In genomic region chr3:124856687-124857086, GRCh38 we compare ENCODE assay signal across 21 cellular contexts. TPM values are rescaled to one million over a fixed set of nuclear protein-coding genes. Genes with fewer than 3 reads are reported as not detected.
DNase-seq lines count a peak whose midpoint lies in the region; ATAC-seq and TF ChIP-seq lines count a peak whose summit lies in the region.
"Had no signal": no experiment of that assay in that cellular context is flagged by ENCODE, and none has a peak within 500 bp of the region (broad histone marks: within the 10 kb centered on the region; RNA-seq: fewer than 3 reads in every experiment).

No MANE protein-coding gene starts in this region.

- H2AK9ac ChIP-seq in IMR-90 (replicated peaks; ENCODE audit: low read depth, low read length, poor library complexity) = no peak overlapping the region

- peaks cover 20 to 53% of the 10 kb centered on the region in 2 experiments for H3K79me1 ChIP-seq in IMR-90 (ENCODE audit: low read depth in 1 of 2, low read length in 2 of 2)

- H3K36me3 Mint-ChIP-seq in chondrocyte (ENCODE audit: low read depth) = peaks cover 26% of the 10 kb centered on the region
- H3K36me3 Mint-ChIP-seq in activated CD4-positive, alpha-beta T cell treated with anti-CD3 and anti-CD28 coated beads for 36 hours (ENCODE audit: low read depth) = no peaks in the 10 kb centered on the region
- H3K36me3 Mint-ChIP-seq: CD8-positive, alpha-beta T cell; IgD-negative memory B cell had no signal

- H3K27me3 Mint-ChIP-seq in chondrocyte (ENCODE audit: low read depth) = no peaks in the 10 kb centered on the region
- peaks cover 12% of the 10 kb centered on the region for H3K27me3 Mint-ChIP-seq in activated CD4-positive, alpha-beta T cell treated with anti-CD3 and anti-CD28 coated beads for 36 hours

- H3K36me3 ChIP-seq in IMR-90 (ENCODE audit: control insufficient read depth, insufficient read depth, low read length) (0 out of 2 replicates have a peak, but pooled peaks cover 2% of the 10 kb centered on the region), smooth muscle cell (ENCODE audit: low read depth) (peaks cover 12% of the 10 kb centered on the region)

- H3K27me3 ChIP-seq in IMR-90 (ENCODE audit: control insufficient read depth, insufficient read depth, low read length) (no peaks in the 10 kb centered on the region), smooth muscle cell (ENCODE audit: low read depth) (no peaks in the 10 kb centered on the region)
- H3K27me3 ChIP-seq: MG63 had no signal

- BruUV-seq in IMR-90 (replicated peaks; lab: Mats Ljungman, UMichigan) = no TSS peak

- ATAC-seq in IMR-90 (ENCODE audit: low read depth) = no peak
- no peak for ATAC-seq in activated CD4-positive, alpha-beta T cell treated with anti-CD3 and anti-CD28 coated beads for 36 hours
- ATAC-seq: CD8-positive, alpha-beta T cell had no signal

- H3K4ac ChIP-seq in IMR-90 (ENCODE audit: low read depth, low read length) = peak overlapping the region; percentile 52; the same call in 1 of the 2 replicates

- H3K79me2 ChIP-seq in smooth muscle cell (ENCODE audit: low read depth) = peaks cover 43% of the 10 kb centered on the region

- TF ChIP-seq RAD21 in IMR-90 (IDR thresholded peaks at IDR 0.05; ENCODE audit: low read length) = no peak

- WGBS in IMR-90 (ENCODE audit: extremely low coverage in 2 of 2, insufficient read length in 1 of 2), 2 experiments = 100% methylated on average over 1 of the region's 2 CpGs; no CpG with 5 or more reads in 1 of the 2 experiments
- WGBS in smooth muscle cell (ENCODE audit: low lambda C conversion rate) = 85% methylated on average over 2 of the region's 2 CpGs

- H3K9me3 ChIP-seq in IMR-90 (ENCODE audit: control insufficient read depth, insufficient read depth, low read length) = no peaks in the 10 kb centered on the region
- no peaks in the 10 kb centered on the region for H3K9me3 ChIP-seq in smooth muscle cell (replicated peaks; ENCODE audit: low read depth)
- H3K9me3 ChIP-seq: MG63 had no signal

- no peak overlapping the region for H2BK5ac ChIP-seq in IMR-90 (ENCODE audit: low read depth, low read length, poor library complexity, severe bottlenecking)

- H3K56ac ChIP-seq in IMR-90 (ENCODE audit: extremely low read depth, insufficient read depth, low read length) = no peak overlapping the region

- no peak overlapping the region for H4K91ac ChIP-seq in IMR-90 (ENCODE audit: insufficient read depth, low read depth, low read length)

- H3K4me3 ChIP-seq in IMR-90 (ENCODE audit: insufficient read depth, low read depth, low read length) = no peak overlapping the region
- H3K4me3 ChIP-seq in smooth muscle cell = no peak overlapping the region
- H3K4me3 ChIP-seq: MG63, SK-N-MC had no signal

- H3K4me1 Mint-ChIP-seq in chondrocyte (ENCODE audit: low read depth) = peaks cover 83% of the 10 kb centered on the region
- H3K4me1 Mint-ChIP-seq in activated CD4-positive, alpha-beta T cell treated with anti-CD3 and anti-CD28 coated beads for 36 hours = no peaks in the 10 kb centered on the region
- H3K4me1 Mint-ChIP-seq: IgD-negative memory B cell had no signal

- peaks cover 8% of the 10 kb centered on the region for H3K9me3 Mint-ChIP-seq in chondrocyte (ENCODE audit: low read depth)
- no peaks in the 10 kb centered on the region for H3K9me3 Mint-ChIP-seq in activated CD4-positive, alpha-beta T cell treated with anti-CD3 and anti-CD28 coated beads for 36 hours (ENCODE audit: low read depth)
- H3K9me3 Mint-ChIP-seq: CD8-positive, alpha-beta T cell; IgD-negative memory B cell had no signal

- H3K4me2 ChIP-seq in IMR-90 (ENCODE audit: low read depth, low read length) = no peak overlapping the region
- H3K4me2 ChIP-seq in smooth muscle cell = peak overlapping the region; percentile 46

- no peak overlapping the region for H2BK15ac ChIP-seq in IMR-90 (ENCODE audit: low read depth, low read length)

- no peak overlapping the region for H2AFZ ChIP-seq in IMR-90 (replicated peaks; ENCODE audit: low read length, poor library complexity)
- H2AFZ ChIP-seq in smooth muscle cell (ENCODE audit: low read depth) = no peak overlapping the region

- peak; percentile 73 for DNase-seq in CD1c-positive myeloid dendritic cell (ENCODE audit: extremely low spot score)
- DNase-seq in IMR-90 = no peak
- no peak for DNase-seq in chondrocyte (ENCODE audit: low spot score)
- no peak for DNase-seq in smooth muscle cell (lab: John Stamatoyannopoulos, UW; ENCODE audit: unreplicated experiment)
- DNase-seq in HuH-7 (ENCODE audit: low spot score) = no peak
- DNase-seq in anterior cingulate cortex (lab: John Stamatoyannopoulos, UW) = no peak
- DNase-seq in cerebellum (ENCODE audit: low spot score) = no peak
- no peak for DNase-seq in activated CD4-positive, alpha-beta T cell treated with anti-CD3 and anti-CD28 coated beads for 36 hours
- DNase-seq: CD8-positive, alpha-beta T cell; DMS79 treated with DMSO at 0.1 percent for 48 hours; Karpas-422; MG63; NCI-H1048; NCI-H1436; NCI-H1930; NCI-H446; NCI-H526 treated with DMSO at 0.1 percent for 48 hours; Right ventricle myocardium superior had no signal

- peak overlapping the region; percentile 23; the same call in 1 of the 2 replicates for H3K23ac ChIP-seq in IMR-90 (ENCODE audit: low read depth, low read length)

- H3K27ac Mint-ChIP-seq in chondrocyte (ENCODE audit: unreplicated experiment) = peak overlapping the region; percentile 49
- H3K27ac Mint-ChIP-seq in activated CD4-positive, alpha-beta T cell treated with anti-CD3 and anti-CD28 coated beads for 36 hours = no peak overlapping the region
- H3K27ac Mint-ChIP-seq: CD8-positive, alpha-beta T cell; IgD-negative memory B cell had no signal

- no peak overlapping the region for H2AK5ac ChIP-seq in IMR-90 (ENCODE audit: low read depth, low read length)

- H3K4me3 Mint-ChIP-seq in chondrocyte (ENCODE audit: unreplicated experiment) = no peak overlapping the region
- H3K4me3 Mint-ChIP-seq in activated CD4-positive, alpha-beta T cell treated with anti-CD3 and anti-CD28 coated beads for 36 hours = no peak overlapping the region
- H3K4me3 Mint-ChIP-seq: CD8-positive, alpha-beta T cell; IgD-negative memory B cell had no signal

- TF ChIP-seq CTCF in IMR-90 (conservative IDR thresholded peaks at IDR 0.05; ENCODE audit: low read depth, low read length) = no peak
- no peak for TF ChIP-seq CTCF in chondrocyte (IDR thresholded peaks at IDR 0.05)
- no peak for TF ChIP-seq CTCF in smooth muscle cell (IDR thresholded peaks at IDR 0.05; ENCODE audit: borderline replicate concordance, insufficient read depth, poor library complexity, severe bottlenecking)

- H4K8ac ChIP-seq in IMR-90 (ENCODE audit: low read depth in 2 of 2, low read length in 2 of 2) = no peak overlapping the region; a peak in 1 of 4 replicates

- H4K5ac ChIP-seq in IMR-90 (ENCODE audit: low read depth, low read length) = no peak overlapping the region

- H4K20me1 ChIP-seq in IMR-90 (ENCODE audit: insufficient read depth, low read length) = peaks cover 11% of the 10 kb centered on the region
- no peaks in the 10 kb centered on the region for H4K20me1 ChIP-seq in smooth muscle cell (ENCODE audit: low read depth)

- no peak overlapping the region for H2BK120ac ChIP-seq in IMR-90 (ENCODE audit: low read depth, low read length)

- POLR2A ChIA-PET in IMR-90 (lab: Charles Lee; ENCODE audit: unreplicated experiment) = no interaction called here
- POLR2A ChIA-PET in activated CD4-positive, alpha-beta T cell treated with anti-CD3 and anti-CD28 coated beads for 36 hours (lab: Charles Lee) = no interaction called here

- no peak for TF ChIP-seq POLR2A in IMR-90 (IDR thresholded peaks at IDR 0.05; ENCODE audit: low read depth, low read length)

- dilution Hi-C loops in IMR-90 (cut with HindIII; ENCODE audit: low sequenced_read_pairs, unreplicated experiment) = no loop called here

- no peak overlapping the region for H2BK20ac ChIP-seq in IMR-90 (ENCODE audit: low read depth, low read length)

- H3K14ac ChIP-seq in IMR-90 (replicated peaks; ENCODE audit: low read depth, low read length) = peak overlapping the region; percentile 37; the same call in 1 of the 2 replicates

- H3K18ac ChIP-seq in IMR-90 (ENCODE audit: low read depth, low read length) = no peak overlapping the region

- intact Hi-C loops in IMR-90 (cut with micrococcal nuclease) = no loop called here
- intact Hi-C loops in activated CD4-positive, alpha-beta T cell treated with anti-CD3 and anti-CD28 coated beads for 36 hours (cut with DNase I, micrococcal nuclease) = no loop called here

- H3K9ac ChIP-seq in IMR-90 (ENCODE audit: low read depth, low read length) (no peak overlapping the region), smooth muscle cell (ENCODE audit: low read depth) (peak overlapping the region; percentile 1)

- in situ Hi-C loops in IMR-90 (cut with MboI; ENCODE audit: low sequenced_read_pairs) = no loop called here

- H3K27ac ChIP-seq in IMR-90 (ENCODE audit: insufficient read depth, low read length) = no peak overlapping the region
- H3K27ac ChIP-seq in smooth muscle cell (ENCODE audit: low read depth) = peak overlapping the region; percentile 91
- H3K27ac ChIP-seq: HL-60 had no signal

- CTCF ChIA-PET in IMR-90 (lab: Yijun Ruan, JAX) = no interaction called here
- CTCF ChIA-PET in activated CD4-positive, alpha-beta T cell treated with anti-CD3 and anti-CD28 coated beads for 36 hours (lab: Charles Lee) = interaction anchor here (1.3 kb wide), 1 partner anchor 73 kb away, joined by 3 read pairs; no protein-coding TSS in a partner anchor

- H3K4me1 ChIP-seq in IMR-90 (ENCODE audit: control insufficient read depth, insufficient read depth, low read length) = peaks cover 13% of the 10 kb centered on the region
- peaks cover 26% of the 10 kb centered on the region for H3K4me1 ChIP-seq in smooth muscle cell (ENCODE audit: low read depth)

- H3F3A ChIP-seq in smooth muscle cell (ENCODE audit: low read depth) = peaks cover 31% of the 10 kb centered on the region

- peaks cover 15% of the 10 kb centered on the region for H3K9me1 ChIP-seq in IMR-90 (ENCODE audit: insufficient read depth, low read length)

TF ChIP-seq in IMR-90, 13 proteins besides CTCF, POLR2A, EP300 and RAD21 (continues in another document):
- TF ChIP-seq MXI1 (IDR thresholded peaks at IDR 0.05; ENCODE audit: borderline replicate concordance, low read depth, low read length) (no peak), SMC3 (IDR thresholded peaks at IDR 0.05; ENCODE audit: low read depth, low read length) (no peak), CHD1 (IDR thresholded peaks at IDR 0.05; ENCODE audit: low read depth, low read length) (no peak), NFE2L2 (IDR thresholded peaks at IDR 0.05; ENCODE audit: low read depth, low read length) (no peak), MAFK (IDR thresholded peaks at IDR 0.05; ENCODE audit: low read depth, low read length) (no peak)

RNA-seq across cellular contexts. Expression of gene ITGB5, which starts 30.5 kb away (rescaled TPM):
- total RNA-seq in IMR-90 (2012; rRNA removed) (71.7 and 85.0 TPM in 2 replicates), chondrocyte (498 to 625 TPM (median 501 TPM) in 3 replicates), smooth muscle cell (332 and 343 TPM in 2 replicates), cerebellum (17.1 TPM)
- polyA plus RNA-seq in IMR-90 (2012; rRNA removed) (101 and 102 TPM in 2 replicates), smooth muscle cell (276 and 403 TPM in 2 replicates)
- polyA plus RNA-seq in IMR-90 (2012; cell fraction: cytosol; rRNA removed) = 155 and 524 TPM in 2 replicates
- polyA plus RNA-seq in IMR-90 (2012; cell fraction: nucleus; rRNA removed; ENCODE audit: low replicate concordance) = 43.5 and 72.2 TPM in 2 replicates
- total RNA-seq in activated CD4-positive, alpha-beta T cell treated with anti-CD3 and anti-CD28 coated beads for 36 hours = under 1 TPM; 0.57 to 0.72 TPM

Comparison
In these comparisons a context has a peak if more than half of its experiments do, and no peak if none do; other contexts are left out.
1. RNA of gene ITGB5, which starts 30.5 kb away (total RNA-seq): 498 to 625 TPM in chondrocyte, 332 to 343 TPM in smooth muscle cell, 71.7 to 85.0 TPM in IMR-90 and 17.1 TPM in cerebellum (single experiment); 0.57 to 0.72 TPM in activated CD4-positive, alpha-beta T cell treated with anti-CD3 and anti-CD28 coated beads for 36 hours; every median in the first group is over 10 times any median in the second.